8 cellular contexts compared by ENCODE assay signal in genomic region chrX:56248492-56248891, GRCh38. TPM values are rescaled to one million over a fixed set of nuclear protein-coding genes. Genes with fewer than 3 reads are reported as not detected.
DNase-seq lines count a peak whose midpoint lies in the region; ATAC-seq and TF ChIP-seq lines count a peak whose summit lies in the region.

No MANE protein-coding gene starts in this region.

- H3K9ac ChIP-seq in neural progenitor cell = no peak overlapping the region

- intact Hi-C loops in uterus (cut with DNase I; ENCODE audit: low total_unique reads) = no loop called here

- ATAC-seq in HG02870 (IDR thresholded peaks at IDR 0.05; ENCODE audit: unreplicated experiment) = peak; percentile 93
- ATAC-seq in activated CD8-positive, alpha-beta memory T cell treated with anti-CD3 and anti-CD28 coated beads, Interleukin-2, amount 10 ng/mL, durations not matched to agents 7 days and 5 days = peak; percentile 63

- no peak overlapping the region for H3K27ac Mint-ChIP-seq in activated CD8-positive, alpha-beta memory T cell treated with anti-CD3 and anti-CD28 coated beads, Interleukin-2, amount 10 ng/mL, durations not matched to agents 7 days and 5 days
- H3K27ac Mint-ChIP-seq in neural progenitor cell = no peak overlapping the region

- H4K20me1 ChIP-seq in neural progenitor cell (ENCODE audit: low read depth) = no peaks in the 10 kb centered on the region

- TF ChIP-seq CTCF in 22Rv1 (IDR thresholded peaks at IDR 0.05) = peak; percentile 66
- TF ChIP-seq CTCF in GM12874 (IDR thresholded peaks at IDR 0.05; ENCODE audit: insufficient read depth, low read depth, low read length) = peak; percentile 43
- peak; percentile 65 for TF ChIP-seq CTCF in neural progenitor cell (IDR thresholded peaks at IDR 0.05)
- TF ChIP-seq CTCF in uterus (IDR thresholded peaks at IDR 0.05) = peak; percentile 48 to 59 (median 54)

- H3K4me3 ChIP-seq in neural progenitor cell (no peak overlapping the region), uterus (no peak overlapping the region)

- H3K9me3 ChIP-seq in neural progenitor cell (ENCODE audit: low read depth) (no peaks in the 10 kb centered on the region), uterus (no peaks in the 10 kb centered on the region)

- H3K9me3 Mint-ChIP-seq in activated CD8-positive, alpha-beta memory T cell treated with anti-CD3 and anti-CD28 coated beads, Interleukin-2, amount 10 ng/mL, durations not matched to agents 7 days and 5 days (ENCODE audit: low read depth) = no peaks in the 10 kb centered on the region
- peaks cover 2% of the 10 kb centered on the region for H3K9me3 Mint-ChIP-seq in neural progenitor cell

- CTCF ChIA-PET in activated CD8-positive, alpha-beta memory T cell treated with anti-CD3 and anti-CD28 coated beads, Interleukin-2, amount 10 ng/mL, durations not matched to agents 7 days and 5 days (lab: Charles Lee) = interaction anchor here (0.7 to 3.3 kb wide), 8 partner anchors 9 to 1114 kb away, joined by 3 to 15 read pairs (median 3); partner anchors contain the start of gene KLF8

- no peaks in the 10 kb centered on the region for H3K4me1 ChIP-seq in neural progenitor cell
- no peaks in the 10 kb centered on the region for H3K4me1 ChIP-seq in uterus

- no peaks in the 10 kb centered on the region for H3K79me2 ChIP-seq in neural progenitor cell (ENCODE audit: low read depth)

- DNase-seq in NCI-H524 treated with DMSO at 0.1 percent for 48 hours (lab: John Stamatoyannopoulos, UW) (peak; percentile 0), erythroblast (lab: John Stamatoyannopoulos, UW) (peak; percentile 44 to 63), neural progenitor cell (ENCODE audit: low spot score) (peak; percentile 60), uterus (peak; percentile 43 to 46)
- DNase-seq in activated CD8-positive, alpha-beta memory T cell treated with anti-CD3 and anti-CD28 coated beads, Interleukin-2, amount 10 ng/mL, durations not matched to agents 7 days and 5 days = peak; percentile 63

- H3K27ac ChIP-seq in 22Rv1 = no peak overlapping the region
- no peak overlapping the region for H3K27ac ChIP-seq in neural progenitor cell
- H3K27ac ChIP-seq in uterus = no peak overlapping the region

- TF ChIP-seq POLR2A in erythroblast (IDR thresholded peaks at IDR 0.05; ENCODE audit: low read length) = no peak
- TF ChIP-seq POLR2A in uterus (IDR thresholded peaks at IDR 0.05) = no peak

- no peaks in the 10 kb centered on the region for H3K27me3 ChIP-seq in neural progenitor cell
- H3K27me3 ChIP-seq in uterus = no peaks in the 10 kb centered on the region

- H3K4me1 Mint-ChIP-seq in activated CD8-positive, alpha-beta memory T cell treated with anti-CD3 and anti-CD28 coated beads, Interleukin-2, amount 10 ng/mL, durations not matched to agents 7 days and 5 days = peaks cover 3% of the 10 kb centered on the region
- H3K4me1 Mint-ChIP-seq in neural progenitor cell = no peaks in the 10 kb centered on the region

- H3K4me3 Mint-ChIP-seq in activated CD8-positive, alpha-beta memory T cell treated with anti-CD3 and anti-CD28 coated beads, Interleukin-2, amount 10 ng/mL, durations not matched to agents 7 days and 5 days = no peak overlapping the region
- H3K4me3 Mint-ChIP-seq in neural progenitor cell = no peak overlapping the region

- no peak overlapping the region for H2AFZ ChIP-seq in neural progenitor cell (replicated peaks)

- no peaks in the 10 kb centered on the region for H3K36me3 Mint-ChIP-seq in activated CD8-positive, alpha-beta memory T cell treated with anti-CD3 and anti-CD28 coated beads, Interleukin-2, amount 10 ng/mL, durations not matched to agents 7 days and 5 days
- no peaks in the 10 kb centered on the region for H3K36me3 Mint-ChIP-seq in neural progenitor cell

- no peak overlapping the region for H3K4me2 ChIP-seq in neural progenitor cell

- no peaks in the 10 kb centered on the region for H3F3A ChIP-seq in neural progenitor cell (ENCODE audit: low read depth)

- H3K36me3 ChIP-seq in neural progenitor cell (no peaks in the 10 kb centered on the region), uterus (no peaks in the 10 kb centered on the region)

- H3K27me3 Mint-ChIP-seq in activated CD8-positive, alpha-beta memory T cell treated with anti-CD3 and anti-CD28 coated beads, Interleukin-2, amount 10 ng/mL, durations not matched to agents 7 days and 5 days = no peaks in the 10 kb centered on the region
- peaks cover 3% of the 10 kb centered on the region for H3K27me3 Mint-ChIP-seq in neural progenitor cell (ENCODE audit: insufficient read depth, low read depth)

RNA-seq across cellular contexts. Expression of gene KLF8, which starts 16.3 kb away (rescaled TPM):
- total RNA-seq in activated CD8-positive, alpha-beta memory T cell treated with anti-CD3 and anti-CD28 coated beads, Interleukin-2, amount 10 ng/mL, durations not matched to agents 7 days and 5 days = 1 to 10 TPM; 2.5 to 3.4 TPM
- total RNA-seq in neural progenitor cell (ENCODE audit: low replicate concordance) (14.8 and 15.4 TPM in 2 replicates), uterus (10 to 100 TPM; 11.5 to 44.7 (median 27.6) TPM)

Comparison
In these comparisons a context has a peak if more than half of its experiments do, and no peak if none do; other contexts are left out.
1. DNase-seq: peak in every context shown above with its lines; median percentile 63 in activated CD8-positive, alpha-beta memory T cell treated with anti-CD3 and anti-CD28 coated beads, Interleukin-2, amount 10 ng/mL, durations not matched to agents 7 days and 5 days; 60 in neural progenitor cell; 54 in erythroblast; 44 in uterus; 0 in NCI-H524 treated with DMSO at 0.1 percent for 48 hours.